ENCODE assay signal across 8 cellular contexts in the genomic region with DNA sequence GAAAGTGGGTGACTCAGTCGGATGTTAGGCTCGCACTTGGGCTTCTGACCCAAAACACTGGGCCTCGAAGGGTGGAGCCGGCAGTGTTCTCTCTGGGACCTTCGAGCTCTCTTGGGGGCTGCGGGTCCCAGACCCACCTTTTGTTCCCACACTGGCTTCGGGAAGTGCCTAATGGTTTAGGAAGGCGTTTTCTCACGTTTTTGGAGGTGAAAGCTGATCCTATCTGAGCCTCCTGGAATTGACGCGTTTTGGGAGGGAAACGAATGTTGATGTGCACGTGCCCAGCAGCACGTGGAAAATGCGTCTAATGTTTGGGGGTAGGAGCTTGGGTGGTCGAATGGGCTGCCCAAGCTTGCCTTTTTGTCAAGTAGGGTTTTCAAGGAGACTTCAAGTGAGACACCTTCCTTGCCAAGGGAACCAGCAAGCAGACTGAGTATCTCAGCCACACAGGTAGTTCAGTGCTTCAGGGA. TPM values are rescaled to one million over a fixed set of nuclear protein-coding genes. Genes with fewer than 3 reads are reported as not detected.
DNase-seq lines count a peak whose midpoint lies in the region; ATAC-seq and TF ChIP-seq lines count a peak whose summit lies in the region.

No MANE protein-coding gene starts in this region.

- peak overlapping the region; percentile 73 to 87 for H3K27ac ChIP-seq in left lung
- H3K27ac ChIP-seq in transverse colon = peak overlapping the region; percentile 79 to 94 (median 92)

- in situ Hi-C loops in astrocyte of the cerebellum (cut with HindIII; ENCODE audit: low sequenced_read_pairs) = no loop called here
- in situ Hi-C loops in transverse colon (cut with MboI; ENCODE audit: low pct_ligation_motif_present in 1 of 4, low pct_unique_long_range_greater_than_20kb in 1 of 4, low sequenced_read_pairs in 3 of 4) = no loop called here

- no peak for TF ChIP-seq EP300 in transverse colon (IDR thresholded peaks at IDR 0.05; ENCODE audit: low read depth)

- ATAC-seq in HG02973 (IDR thresholded peaks at IDR 0.05; ENCODE audit: unreplicated experiment) (peak; percentile 1), left lung (no peak)

- no peak for TF ChIP-seq CTCF in BE2C (IDR thresholded peaks at IDR 0.05; ENCODE audit: low read depth, low read length)
- no peak for TF ChIP-seq CTCF in astrocyte of the cerebellum (IDR thresholded peaks at IDR 0.05; ENCODE audit: low read depth, low read length, missing control alignments)
- no peak for TF ChIP-seq CTCF in left lung (IDR thresholded peaks at IDR 0.05)
- TF ChIP-seq CTCF in transverse colon (IDR thresholded peaks at IDR 0.05) = no peak

- peak overlapping the region; percentile 92 for H3K4me3 ChIP-seq in BE2C (ENCODE audit: low read depth, low read length)
- H3K4me3 ChIP-seq in astrocyte of the cerebellum (ENCODE audit: low read depth, low read length) = peak overlapping the region; percentile 96
- H3K4me3 ChIP-seq in left lung = peak overlapping the region; percentile 93 to 100
- peak overlapping the region; percentile 95 to 99 (median 98) for H3K4me3 ChIP-seq in transverse colon

- peaks cover 38% of the 10 kb centered on the region for H3K36me3 ChIP-seq in BE2C
- peaks cover 0 to 56% of the 10 kb centered on the region in 2 donors for H3K36me3 ChIP-seq in left lung
- peaks cover 0 to 17% (median 4%) of the 10 kb centered on the region in 4 donors for H3K36me3 ChIP-seq in transverse colon

- WGBS in transverse colon (ENCODE audit: low coverage in 1 of 2), 2 donors = 3% methylated on average over 16 of the region's 16 CpGs; no CpG with 5 or more reads in 1 of the 2 donors

- intact Hi-C loops in left lung (cut with DNase I) (no loop called here), transverse colon (cut with DNase I; ENCODE audit: low total_unique reads) (no loop called here)

- TF ChIP-seq POLR2A in transverse colon (IDR thresholded peaks at IDR 0.05) = no peak

- H3K4me1 ChIP-seq in BE2C (no peaks in the 10 kb centered on the region), left lung (peaks cover 14 to 34% of the 10 kb centered on the region in 2 donors), transverse colon (peaks cover 19 to 28% (median 21%) of the 10 kb centered on the region in 4 donors)

- H3K9me3 ChIP-seq in BE2C (no peaks in the 10 kb centered on the region), left lung (no peaks in the 10 kb centered on the region), transverse colon (no peaks in the 10 kb centered on the region)

- DNase-seq in BE2C = no peak
- peak; percentile 47 for DNase-seq in astrocyte of the cerebellum (ENCODE audit: low read depth)
- DNase-seq in left lung = no peak
- peak; percentile 25 for DNase-seq in transverse colon
- no peak for DNase-seq in mucosa of gallbladder (ENCODE audit: low spot score)
- DNase-seq in NK-92 (lab: John Stamatoyannopoulos, UW; ENCODE audit: unreplicated experiment) = no peak
- DNase-seq in NCI-H526 (lab: John Stamatoyannopoulos, UW) = no peak

- H3K27me3 ChIP-seq in BE2C (no peaks in the 10 kb centered on the region), left lung (no peaks in the 10 kb centered on the region), transverse colon (no peaks in the 10 kb centered on the region)

RNA-seq across cellular contexts. Expression of a gene that starts 0.7 kb away (rescaled TPM):
- polyA plus RNA-seq in BE2C (2012; ENCODE audit: insufficient read depth, insufficient read length, low read depth) = 393 TPM
- total RNA-seq in left lung (100 to 1,000 TPM in 1 of 2 donors, 10 to 100 TPM in 1; 94.6 to 123 TPM), transverse colon (100 to 1,000 TPM in 3 of 4 donors, 10 to 100 TPM in 1; 96.1 to 205 (median 150) TPM), mucosa of gallbladder (137 TPM)

RNA-seq across cellular contexts. Expression of a gene that starts 0.9 kb away (rescaled TPM):
- polyA plus RNA-seq in BE2C (2012; ENCODE audit: insufficient read depth, insufficient read length, low read depth) = 101 TPM
- total RNA-seq in left lung (10 to 100 TPM; 22.5 to 27.0 TPM), transverse colon (10 to 100 TPM; 16.3 to 52.0 (median 33.1) TPM), mucosa of gallbladder (37.6 TPM)

RNA-seq across cellular contexts. Expression of a gene that starts 17.9 kb away (rescaled TPM):
- polyA plus RNA-seq in BE2C (2012; ENCODE audit: insufficient read depth, insufficient read length, low read depth) = 66.0 TPM
- total RNA-seq in left lung (10 to 100 TPM; 15.4 to 19.9 TPM), transverse colon (10 to 100 TPM in 3 of 4 donors, 1 to 10 TPM in 1; 7.6 to 21.3 (median 13.5) TPM), mucosa of gallbladder (20.3 TPM)

RNA-seq across cellular contexts. Expression of a gene that starts 18.1 kb away (rescaled TPM):
- polyA plus RNA-seq in BE2C (2012; ENCODE audit: insufficient read depth, insufficient read length, low read depth) = 202 TPM
- total RNA-seq in left lung = 10 to 100 TPM; 26.2 to 33.8 TPM
- total RNA-seq in transverse colon = 10 to 100 TPM; 21.4 to 63.6 (median 41.2) TPM
- total RNA-seq in mucosa of gallbladder = 38.4 TPM

RNA-seq across cellular contexts. Expression of a gene that starts 18.7 kb away (rescaled TPM):
- polyA plus RNA-seq in BE2C (2012; ENCODE audit: insufficient read depth, insufficient read length, low read depth) = 451 TPM
- total RNA-seq in left lung = 10 to 100 TPM; 45.0 to 72.2 TPM
- total RNA-seq in transverse colon = 100 to 1,000 TPM in 3 of 4 donors, 10 to 100 TPM in 1; 75.4 to 206 (median 114) TPM
- 48.6 TPM for total RNA-seq in mucosa of gallbladder

Comparison
In these comparisons a context has a peak if more than half of its experiments do, and no peak if none do; other contexts are left out.
1. DNase-seq: peak in astrocyte of the cerebellum (single experiment) and transverse colon (single experiment); none in BE2C (single experiment), left lung (0 of 2), mucosa of gallbladder (single experiment), NK-92 (single experiment) and NCI-H526 (0 of 2).
2. Peak in every context shown above with its lines, with median percentiles within 50 percentile points of each other: H3K4me3 ChIP-seq.